ENCODE assay signal across 8 cellular contexts in the genomic region with DNA sequence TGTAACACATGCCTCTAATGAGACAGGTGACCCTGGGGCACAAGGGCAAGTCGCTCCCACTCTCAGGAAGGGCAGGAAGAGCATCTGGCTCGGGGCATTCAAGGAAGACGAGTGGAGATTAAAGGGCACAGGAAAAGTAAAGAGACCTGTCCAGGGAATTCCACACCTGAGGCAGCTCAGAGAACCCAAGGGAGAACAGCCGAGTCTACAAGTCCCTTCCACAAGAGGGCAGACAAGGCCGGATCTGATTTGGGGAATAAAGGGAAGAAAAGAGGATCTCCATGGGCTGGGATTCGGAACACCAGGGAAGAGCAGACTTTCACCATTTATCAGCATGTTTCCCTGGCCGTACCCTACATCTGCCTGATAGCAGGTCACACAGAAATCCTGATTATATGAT. TPM values are rescaled to one million over a fixed set of nuclear protein-coding genes. Genes with fewer than 3 reads are reported as not detected.
DNase-seq lines count a peak whose midpoint lies in the region; ATAC-seq, FAIRE-seq and TF ChIP-seq lines count a peak whose summit lies in the region.

No MANE protein-coding gene starts in this region.

- H3K79me2 ChIP-seq in GM12878 (ENCODE audit: control insufficient read depth, insufficient read depth, low read length) = peaks cover 3% of the 10 kb centered on the region; the same call in 1 of the 2 replicates

- H2BK120ac ChIP-seq in mesenchymal stem cell (ENCODE audit: low read depth, low read length) = no peak overlapping the region

- intact Hi-C loops in Caco-2 (cut with micrococcal nuclease; ENCODE audit: unreplicated experiment) = loop anchor here (1.0 kb wide), 2 partner anchors 46 to 117 kb away; no protein-coding TSS in a partner anchor
- intact Hi-C loops in GM12878 (cut with micrococcal nuclease; ENCODE audit: unreplicated experiment) = no loop called here
- intact Hi-C loops in heart right ventricle (cut with DNase I) = loop anchor here in 7 of 10 donors (1.0 to 5.0 kb wide), 5 partner anchors 45 to 189 kb away; partner anchors contain the start of gene ANXA6 (in 1 of the 7)

- no peaks in the 10 kb centered on the region for H4K20me1 ChIP-seq in GM12878 (ENCODE audit: control insufficient read depth, insufficient read depth)

- H3K9me3 ChIP-seq in Caco-2 (no peaks in the 10 kb centered on the region), GM12878 (replicated peaks; ENCODE audit: control insufficient read depth, insufficient read depth, low read length) (no peaks in the 10 kb centered on the region), mesenchymal stem cell (ENCODE audit: control insufficient read depth, low read length) (no peaks in the 10 kb centered on the region), heart right ventricle (no peaks in the 10 kb centered on the region)

- H3K36me3 ChIP-seq in Caco-2 (ENCODE audit: control insufficient read depth, insufficient read depth, low read length) = peaks cover 14% of the 10 kb centered on the region
- H3K36me3 ChIP-seq in GM12878 (ENCODE audit: control insufficient read depth in 2 of 2, insufficient read depth in 2 of 2, low read length in 1 of 2) = peaks cover 43 to 57% of the 10 kb centered on the region in 2 experiments
- peaks cover 67 to 69% of the 10 kb centered on the region in 2 experiments for H3K36me3 ChIP-seq in mesenchymal stem cell (ENCODE audit: control insufficient read depth in 1 of 2, insufficient read depth in 2 of 2, low read depth in 1 of 2, low read length in 2 of 2)
- peaks cover 0 to 100% (median 48%) of the 10 kb centered on the region in 9 donors for H3K36me3 ChIP-seq in heart right ventricle

- BruUV-seq in Caco-2 (replicated peaks; lab: Mats Ljungman, UMichigan) (no TSS peak), GM12878 (replicated peaks; lab: Mats Ljungman, UMichigan) (no TSS peak)

- no peak overlapping the region for H2BK15ac ChIP-seq in mesenchymal stem cell (ENCODE audit: low read depth, poor library complexity, severe bottlenecking)

- H3K4me1 ChIP-seq in Caco-2 (no peaks in the 10 kb centered on the region), GM12878 (ENCODE audit: control insufficient read depth, insufficient read depth, low read length) (no peaks in the 10 kb centered on the region; the same call in 1 of the 2 replicates), mesenchymal stem cell (ENCODE audit: control insufficient read depth, insufficient read depth, low read depth, low read length) (peaks cover 13% of the 10 kb centered on the region), heart right ventricle (peaks cover 6 to 29% (median 9%) of the 10 kb centered on the region in 9 donors)

- TF ChIP-seq CTCF in Caco-2 (IDR thresholded peaks at IDR 0.05; ENCODE audit: insufficient read depth in 1 of 2, low read depth in 1 of 2, low read length in 1 of 2, severe bottlenecking in 1 of 2, unreplicated experiment in 1 of 2) = peak; percentile 13 to 43
- TF ChIP-seq CTCF in GM12878 (IDR thresholded peaks at IDR 0.05 in 2 of 3, conservative IDR thresholded peaks at IDR 0.05 in 1 of 3; ENCODE audit: control insufficient read depth in 2 of 3, extremely low read depth in 1 of 3, insufficient read depth in 1 of 3, low read depth in 3 of 3, low read length in 3 of 3) = peak in 2 of 3 experiments; percentile 19 to 24; a peak in 1 of 6 replicates
- TF ChIP-seq CTCF in heart right ventricle (IDR thresholded peaks at IDR 0.05) = peak in 2 of 9 donors; percentile 12 to 13

- H3K23ac ChIP-seq in mesenchymal stem cell (ENCODE audit: low read length in 2 of 2) = no peak overlapping the region

- no peaks in the 10 kb centered on the region for H3K27me3 Mint-ChIP-seq in Caco-2 (ENCODE audit: insufficient read depth, unreplicated experiment)

- H3K4me2 ChIP-seq in GM12878 (ENCODE audit: control insufficient read depth, insufficient read depth) (no peak overlapping the region), mesenchymal stem cell (ENCODE audit: low read length, poor library complexity, severe bottlenecking) (no peak overlapping the region)

- no peak overlapping the region for H3K4ac ChIP-seq in mesenchymal stem cell (ENCODE audit: low read depth in 1 of 2, low read length in 2 of 2)

- no peak overlapping the region for H3K27ac ChIP-seq in GM12878 (ENCODE audit: control insufficient read depth, insufficient read depth)
- no peak overlapping the region for H3K27ac ChIP-seq in mesenchymal stem cell (ENCODE audit: low read length, poor library complexity, severe bottlenecking)
- no peak overlapping the region for H3K27ac ChIP-seq in heart right ventricle

- no peaks in the 10 kb centered on the region for H3K9me3 Mint-ChIP-seq in Caco-2 (ENCODE audit: unreplicated experiment)

- FAIRE-seq in GM12878 (lab: Jason Lieb, UNC) = no peak

- peaks cover 41% of the 10 kb centered on the region for H3K79me1 ChIP-seq in mesenchymal stem cell (replicated peaks; ENCODE audit: low read length, poor library complexity, severe bottlenecking)

- SMC1A ChIA-PET in GM12878 (lab: Charles Lee; ENCODE audit: uncharacterized antibody, unreplicated experiment) = interaction anchor here (0.7 to 9.9 kb wide), 9 partner anchors 26 to 269 kb away, joined by 3 to 279 read pairs (median 3); no protein-coding TSS in a partner anchor

- TF ChIP-seq EP300 in GM12878 (IDR thresholded peaks at IDR 0.05; ENCODE audit: borderline replicate concordance in 1 of 2, control insufficient read depth in 1 of 2, low read depth in 2 of 2, low read length in 2 of 2) = no peak

- H2BK5ac ChIP-seq in mesenchymal stem cell (ENCODE audit: low read depth, low read length, poor library complexity, severe bottlenecking) = no peak overlapping the region

- no peak overlapping the region for H3K4me3 ChIP-seq in Caco-2 (ENCODE audit: low read depth, low read length)
- no peak overlapping the region for H3K4me3 ChIP-seq in GM12878
- H3K4me3 ChIP-seq in mesenchymal stem cell (ENCODE audit: insufficient read depth in 1 of 2, low read depth in 1 of 2, low read length in 2 of 2) = no peak overlapping the region
- H3K4me3 ChIP-seq in heart right ventricle = no peak overlapping the region

- H3K9ac ChIP-seq in GM12878 (ENCODE audit: control insufficient read depth, insufficient read depth, low read length) (no peak overlapping the region), mesenchymal stem cell (ENCODE audit: low read length) (no peak overlapping the region)

- H2AFZ ChIP-seq in GM12878 (ENCODE audit: control insufficient read depth, low read depth, low read length) (no peak overlapping the region), mesenchymal stem cell (ENCODE audit: low read depth, low read length) (no peak overlapping the region)

- WGBS in GM12878 (ENCODE audit: insufficient coverage, insufficient replicate concordance, low lambda C conversion rate, missing lambda C conversion rate) = 76% methylated on average over 7 of the region's 7 CpGs
- WGBS in mesenchymal stem cell = 78% methylated on average over 7 of the region's 7 CpGs
- WGBS in heart right ventricle, 2 donors = 67 to 76% methylated on average over 7 of the region's 7 CpGs

- H3K4me3 Mint-ChIP-seq in Caco-2 (ENCODE audit: unreplicated experiment) = no peak overlapping the region

- H3K4me1 Mint-ChIP-seq in Caco-2 (ENCODE audit: low read depth, unreplicated experiment) = no peaks in the 10 kb centered on the region

- RAD21 ChIA-PET in GM12878 (lab: Charles Lee; ENCODE audit: unreplicated experiment) = interaction anchor here (0.8 to 7.7 kb wide), 8 partner anchors 19 to 397 kb away, joined by 3 to 178 read pairs (median 4); no protein-coding TSS in a partner anchor

- no peak overlapping the region for H4K8ac ChIP-seq in mesenchymal stem cell (ENCODE audit: low read length)

- H3K27ac Mint-ChIP-seq in Caco-2 (ENCODE audit: unreplicated experiment) = no peak overlapping the region

- no peak for TF ChIP-seq RAD21 in GM12878 (IDR thresholded peaks at IDR 0.05; ENCODE audit: insufficient read depth, low read depth, low read length)

- ATAC-seq in GM12878 = no peak
- ATAC-seq in GM21825 (IDR thresholded peaks at IDR 0.05; ENCODE audit: unreplicated experiment) = no peak
- no peak for ATAC-seq in heart right ventricle

- CTCF ChIA-PET in Caco-2 (lab: Charles Lee) (interaction anchor here (0.8 to 2.6 kb wide), 6 partner anchors 10 to 116 kb away, joined by 3 to 16 read pairs (median 8); no protein-coding TSS in a partner anchor), GM12878 (lab: Yijun Ruan, JAX) (interaction anchor here (0.6 to 15.8 kb wide), 25 partner anchors 8 to 589 kb away, joined by 3 to 691 read pairs (median 4); partner anchors contain the start of gene GM2A)

- peaks cover 48% of the 10 kb centered on the region for H3K36me3 Mint-ChIP-seq in Caco-2 (ENCODE audit: insufficient read depth, unreplicated experiment)

- no peak overlapping the region for H2BK12ac ChIP-seq in mesenchymal stem cell (ENCODE audit: low read length in 2 of 2)

- H2AK5ac ChIP-seq in mesenchymal stem cell (ENCODE audit: low read length, severe bottlenecking) = no peak overlapping the region

- no peak overlapping the region for H3K18ac ChIP-seq in mesenchymal stem cell (ENCODE audit: low read depth in 1 of 2, low read length in 2 of 2)

- H3K27me3 ChIP-seq in Caco-2 (replicated peaks; ENCODE audit: control insufficient read depth, insufficient read depth, low read length) (no peaks in the 10 kb centered on the region), GM12878 (replicated peaks in 1 of 2; ENCODE audit: control insufficient read depth in 2 of 2, insufficient read depth in 2 of 2, low read length in 1 of 2) (no peaks in the 10 kb centered on the region), mesenchymal stem cell (ENCODE audit: control insufficient read depth in 1 of 2, insufficient read depth in 1 of 2, low read length in 2 of 2) (no peaks in the 10 kb centered on the region), heart right ventricle (no peaks in the 10 kb centered on the region)

- no peak overlapping the region for H4K91ac ChIP-seq in mesenchymal stem cell (ENCODE audit: low read length)

- POLR2A ChIA-PET in Caco-2 (lab: Charles Lee) = no interaction called here
- POLR2A ChIA-PET in GM12878 (lab: Charles Lee) = interaction anchor here (0.6 to 1.1 kb wide), 3 partner anchors 62 to 122 kb away, joined by 3 to 5 read pairs (median 4); no protein-coding TSS in a partner anchor

- no peak overlapping the region for H3K14ac ChIP-seq in mesenchymal stem cell (ENCODE audit: low read length in 2 of 2)

- in situ Hi-C loops in GM12878 (cut with MboI) = no loop called here

- no peak for TF ChIP-seq POLR2A in GM12878 (IDR thresholded peaks at IDR 0.05; ENCODE audit: low read depth, low read length)

- DNase-seq in Caco-2 = peak in 1 of 2 experiments; percentile 42
- DNase-seq in HT-29 (ENCODE audit: low spot score) = peak; percentile 54
- DNase-seq in GM12878 (ENCODE audit: low read depth, low spot score) = no peak
- DNase-seq in mesenchymal stem cell = peak; percentile 30
- no peak for DNase-seq in mesenteric fat pad (ENCODE audit: low spot score)
- no peak for DNase-seq in globus pallidus (ENCODE audit: low spot score)
- no peak for DNase-seq in heart right ventricle

RNA-seq across cellular contexts. Expression of gene GPX3, which starts 28.1 kb away (rescaled TPM):
- 80.6 and 86.6 TPM in 2 replicates for total RNA-seq in Caco-2 (2022)
- 35.0 and 36.4 TPM in 2 replicates for total RNA-seq in HT-29 (2014; rRNA removed; shearing (Covaris generic))
- total RNA-seq in GM12878 (2013; cell fraction: nucleolus; rRNA removed) = not detected in 2 replicates
- 0.22 TPM in 1 of 2 replicates, not detected in the other for total RNA-seq in GM12878 (2014; rRNA removed)
- not detected in 2 replicates for total RNA-seq in GM12878 (2014; rRNA removed; fragmentation: Illumina TruSeq; extraction: Trizol)
- 0.38 and 0.45 TPM in 2 replicates for total RNA-seq in GM12878 (2021)
- polyA plus RNA-seq in GM12878 (2011; ENCODE audit: low read depth) = 0.37 TPM
- polyA plus RNA-seq in GM12878 (2011; rRNA removed) = 0.04 TPM in 1 of 2 replicates, not detected in the other
- 0.07 TPM in 1 of 2 replicates, not detected in the other for polyA plus RNA-seq in GM12878 (2011; cell fraction: cytosol; rRNA removed)
- not detected in 2 replicates for polyA plus RNA-seq in GM12878 (2011; cell fraction: nucleus; rRNA removed)
- polyA plus RNA-seq in GM12878 (2012) = 0.81 and 1.3 TPM in 2 replicates
- polyA plus RNA-seq in GM12878 (2014; fragmentation: Illumina TruSeq; extraction: Trizol) = 0.09 and 0.19 TPM in 2 replicates
- under 1 TPM in 1 of 2 experiments, not detected in 1; 0.15 TPM for polyA plus RNA-seq in GM12878 (2014; fragmentation: Nextera tagmentation; extraction: Ambion mirVana)
- 0.12 and 0.32 TPM in 2 replicates for polyA plus RNA-seq in GM12878 (2014; rRNA removed)
- polyA plus RNA-seq in GM12878 (2016; fragmentation: Nextera tagmentation; extraction: Ambion mirVana) = 1 to 10 TPM in 1 of 2 experiments, under 1 TPM in 1; 0.91 to 1.0 TPM
- not detected in 2 replicates for polyA minus RNA-seq in GM12878 (2011; rRNA and poly(A)+ RNA removed)
- polyA minus RNA-seq in GM12878 (2011; cell fraction: cytosol; rRNA and poly(A)+ RNA removed) = not detected in 2 replicates
- not detected in 2 replicates for polyA minus RNA-seq in GM12878 (2011; cell fraction: nucleus; rRNA and poly(A)+ RNA removed)
- polyA plus RNA-seq in mesenchymal stem cell (2013, experiment 1 of 2) = 39.2 TPM
- 40.8 TPM for polyA plus RNA-seq in mesenchymal stem cell (2013, experiment 2 of 2)
- 4,437 TPM for total RNA-seq in mesenteric fat pad
- 100 to 1,000 TPM; 208 to 990 (median 601) TPM for total RNA-seq in heart right ventricle
- polyA plus RNA-seq in heart right ventricle = 1,000 to 10,000 TPM; 1,059 to 1,234 TPM

RNA-seq across cellular contexts. Expression of gene TNIP1, which starts 32.3 kb away (rescaled TPM):
- 62.7 and 65.7 TPM in 2 replicates for total RNA-seq in Caco-2 (2022)
- total RNA-seq in HT-29 (2014; rRNA removed; shearing (Covaris generic)) = 97.5 and 103 TPM in 2 replicates
- 372 and 425 TPM in 2 replicates for total RNA-seq in GM12878 (2013; cell fraction: nucleolus; rRNA removed)
- 203 and 223 TPM in 2 replicates for total RNA-seq in GM12878 (2014; rRNA removed)
- total RNA-seq in GM12878 (2014; rRNA removed; fragmentation: Illumina TruSeq; extraction: Trizol) = 147 and 148 TPM in 2 replicates
- total RNA-seq in GM12878 (2021) = 279 and 289 TPM in 2 replicates
- polyA plus RNA-seq in GM12878 (2011; ENCODE audit: low read depth) = 132 TPM
- polyA plus RNA-seq in GM12878 (2011; rRNA removed) = 156 and 178 TPM in 2 replicates
- polyA plus RNA-seq in GM12878 (2011; cell fraction: cytosol; rRNA removed) = 190 and 206 TPM in 2 replicates
- polyA plus RNA-seq in GM12878 (2011; cell fraction: nucleus; rRNA removed) = 272 and 287 TPM in 2 replicates
- 262 and 278 TPM in 2 replicates for polyA plus RNA-seq in GM12878 (2012)
- polyA plus RNA-seq in GM12878 (2014; fragmentation: Illumina TruSeq; extraction: Trizol) = 107 and 151 TPM in 2 replicates
- polyA plus RNA-seq in GM12878 (2014; fragmentation: Nextera tagmentation; extraction: Ambion mirVana) = 10 to 100 TPM in 1 of 2 experiments, 1 to 10 TPM in 1; 4.4 to 13.7 TPM
- 199 and 200 TPM in 2 replicates for polyA plus RNA-seq in GM12878 (2014; rRNA removed)
- 100 to 1,000 TPM; 112 to 117 TPM for polyA plus RNA-seq in GM12878 (2016; fragmentation: Nextera tagmentation; extraction: Ambion mirVana)
- polyA minus RNA-seq in GM12878 (2011; rRNA and poly(A)+ RNA removed) = 245 and 345 TPM in 2 replicates
- polyA minus RNA-seq in GM12878 (2011; cell fraction: cytosol; rRNA and poly(A)+ RNA removed) = 117 and 134 TPM in 2 replicates
- polyA minus RNA-seq in GM12878 (2011; cell fraction: nucleus; rRNA and poly(A)+ RNA removed) = 165 and 259 TPM in 2 replicates
- 50.6 TPM for polyA plus RNA-seq in mesenchymal stem cell (2013, experiment 1 of 2)
- 50.3 TPM for polyA plus RNA-seq in mesenchymal stem cell (2013, experiment 2 of 2)
- total RNA-seq in mesenteric fat pad = 285 TPM
- 100 to 1,000 TPM; 113 to 130 (median 125) TPM for total RNA-seq in heart right ventricle
- polyA plus RNA-seq in heart right ventricle = 10 to 100 TPM; 63.8 to 78.1 TPM

Comparison
In these comparisons a context has a peak if more than half of its experiments do, and no peak if none do; other contexts are left out.
1. DNase-seq: peak in HT-29 (single experiment) and mesenchymal stem cell (single experiment); none in GM12878 (single experiment), mesenteric fat pad (single experiment), globus pallidus (single experiment) and heart right ventricle (0 of 2).
2. RNA of gene GPX3, which starts 28.1 kb away (total RNA-seq): 4,437 TPM in mesenteric fat pad (single experiment), 208 to 990 TPM in heart right ventricle, 80.6 to 86.6 TPM in Caco-2 and 35.0 to 36.4 TPM in HT-29; 0.22 to 0.45 TPM in GM12878; every median in the first group is over 10 times any median in the second.